In the genomic region with DNA sequence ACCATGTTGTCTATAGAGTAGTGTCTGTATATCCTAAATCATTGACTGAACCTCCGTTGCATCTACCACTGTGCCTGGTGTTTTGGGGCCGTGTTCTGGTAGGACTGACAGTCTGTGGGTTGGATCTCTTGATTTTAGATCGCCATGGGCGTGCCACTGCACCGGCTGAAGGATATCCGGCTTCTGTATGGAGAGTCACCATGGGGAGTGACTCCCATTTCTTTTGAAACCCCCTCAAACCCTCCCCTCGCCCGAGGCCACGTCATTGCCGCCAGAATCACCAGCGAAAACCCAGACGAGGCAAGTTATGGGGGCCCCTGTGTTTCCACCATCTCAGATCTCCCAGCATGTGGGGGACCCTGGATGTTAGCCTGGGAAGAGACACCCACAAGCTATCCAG, we compare ENCODE assay signal across 33 cellular contexts.
"Had no signal": no experiment of that assay in that cellular context is flagged by ENCODE, and none has a peak within 500 bp of the region (broad histone marks: within the 10 kb centered on the region; RNA-seq: fewer than 3 reads in every experiment).

No MANE protein-coding gene starts in this region.

- H3K27me3 ChIP-seq: adrenal gland, body of pancreas, brain microvascular endothelial cell, breast epithelium had no signal

- DNase-seq: activated CD4-positive, alpha-beta memory T cell treated with anti-CD3 and anti-CD28 coated beads, Interleukin-2, amount 10 ng/mL, durations not matched to agents 7 days and 5 days; activated CD4-positive, alpha-beta T cell treated with anti-CD3 and anti-CD28 coated beads for 1 hour; activated CD4-positive, alpha-beta T cell treated with anti-CD3 and anti-CD28 coated beads for 36 hours; activated CD4-positive, alpha-beta T cell treated with anti-CD3 and anti-CD28 coated beads for 48 hours; activated CD4-positive, alpha-beta T cell treated with anti-CD3 and anti-CD28 coated beads, Interleukin-2, amount 10 ng/mL, durations not matched to agents 7 days and 5 days; activated CD4-positive, alpha-beta T cell treated with anti-CD3 and anti-CD28 coated beads, Interleukin-2, amount 50 U/mL, for 48 hours; activated CD4-positive, CD25-positive, alpha-beta regulatory T cell; activated CD8-positive, alpha-beta memory T cell treated with anti-CD3 and anti-CD28 coated beads for 24 hours; activated CD8-positive, alpha-beta memory T cell treated with anti-CD3 and anti-CD28 coated beads, Interleukin-2, amount 10 ng/mL, durations not matched to agents 7 days and 5 days; activated CD8-positive, alpha-beta memory T cell treated with anti-CD3 and anti-CD28 coated beads, Interleukin-2, amount 50 U/mL, for 48 hours; activated CD8-positive, alpha-beta T cell treated with anti-CD3 and anti-CD28 coated beads, Interleukin-2, amount 10 ng/mL, durations not matched to agents 7 days and 5 days; activated effector memory CD4-positive, alpha-beta T cell treated with Interleukin-2 at 50 U/mL for 16 hours; activated gamma-delta T cell treated with Interleukin-2 at 50 U/mL for 16 hours; activated naive CD4-positive, alpha-beta T cell; activated naive CD4-positive, alpha-beta T cell treated with anti-CD3 and anti-CD28 coated beads for 36 hours; activated naive CD4-positive, alpha-beta T cell treated with anti-CD3 and anti-CD28 coated beads, Interleukin-2, amount 50 U/mL, for 16 hours; activated naive CD8-positive, alpha-beta T cell treated with anti-CD3 and anti-CD28 coated beads for 36 hours; activated T-cell treated with anti-CD3 and anti-CD28 coated beads, Interleukin-2, amount 50 U/mL, for 24 hours; activated T-cell treated with anti-CD3 and anti-CD28 coated beads, Interleukin-2, amount 50 U/mL, for 48 hours; amniotic stem cell; body of pancreas; brain microvascular endothelial cell; central memory CD4-positive, alpha-beta T cell; SW 1271; T-helper 1 cell; T-helper 2 cell; T-helper 9 cell; WERI-Rb-1 had no signal

- H3K27ac ChIP-seq: adrenal gland, body of pancreas, brain microvascular endothelial cell, breast epithelium, WERI-Rb-1 had no signal

- H3K4me1 ChIP-seq: adrenal gland, body of pancreas, breast epithelium had no signal

- H3K4me3 ChIP-seq: adrenal gland, body of pancreas, breast epithelium had no signal

- H3K9me3 ChIP-seq: adrenal gland, body of pancreas, breast epithelium had no signal

- H3K36me3 ChIP-seq: brain microvascular endothelial cell, breast epithelium, WERI-Rb-1 had no signal

- ATAC-seq: activated CD4-positive, alpha-beta T cell treated with anti-CD3 and anti-CD28 coated beads for 36 hours; activated CD4-positive, CD25-positive, alpha-beta regulatory T cell treated with anti-CD3 and anti-CD28 coated beads, Interleukin-2, amount 50 U/mL, for 24 hours; activated CD8-positive, alpha-beta memory T cell treated with anti-CD3 and anti-CD28 coated beads, Interleukin-2, amount 10 ng/mL, durations not matched to agents 7 days and 5 days; activated CD8-positive, alpha-beta T cell treated with anti-CD3 and anti-CD28 coated beads, Interleukin-2, amount 10 ng/mL, durations not matched to agents 7 days and 5 days; activated naive CD4-positive, alpha-beta T cell treated with anti-CD3 and anti-CD28 coated beads, Interleukin-2, amount 50 U/mL, for 72 hours; body of pancreas; WTC11 had no signal
